Comparison of ENCODE assay signal across 8 cellular contexts in the genomic region with DNA sequence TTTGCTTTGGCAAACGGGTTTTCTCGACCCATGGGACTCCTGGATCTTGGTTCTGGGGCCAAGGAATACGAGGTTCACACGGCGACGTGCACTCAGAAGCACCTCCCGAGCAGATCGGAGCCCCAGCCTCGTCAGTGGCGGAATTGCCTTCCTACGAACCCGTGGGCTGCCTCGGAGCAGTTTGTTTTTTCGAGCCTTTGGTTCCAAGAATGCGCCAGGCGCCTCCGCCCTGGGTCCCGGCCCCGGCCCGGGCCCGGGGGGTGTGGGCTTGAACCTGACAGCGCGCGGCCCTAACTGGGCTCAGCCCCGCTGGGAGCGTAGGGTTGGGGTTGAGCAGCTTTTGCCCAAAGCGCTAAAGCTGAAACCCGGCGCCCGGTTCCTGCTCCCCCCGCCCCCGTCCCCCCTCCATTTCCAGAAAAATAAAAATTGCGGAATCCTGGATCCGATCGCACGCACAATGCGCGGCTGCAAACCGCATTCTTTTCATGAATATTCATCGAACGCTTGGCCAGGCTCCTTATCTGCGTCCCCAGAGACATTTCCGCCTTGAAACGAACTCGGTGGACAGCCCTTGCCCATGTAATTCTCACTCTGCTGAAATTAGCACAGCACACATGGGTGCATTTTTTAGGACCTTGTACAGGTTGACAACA. TPM values are rescaled to one million over a fixed set of nuclear protein-coding genes. Genes with fewer than 3 reads are reported as not detected.
DNase-seq lines count a peak whose midpoint lies in the region; ATAC-seq and TF ChIP-seq lines count a peak whose summit lies in the region.

No MANE protein-coding gene starts in this region.

- DNase-seq in A673 (ENCODE audit: low spot score) (peak; percentile 66), T1000 (lab: John Stamatoyannopoulos, UW) (peak; percentile 2), fibroblast of mammary gland (ENCODE audit: low read depth) (peak; percentile 83), NCI-H2227 (lab: John Stamatoyannopoulos, UW; ENCODE audit: unreplicated experiment) (no peak)

- TF ChIP-seq CTCF in A673 (conservative IDR thresholded peaks at IDR 0.05; ENCODE audit: low read depth, low read length) (no peak), fibroblast of mammary gland (conservative IDR thresholded peaks at IDR 0.05; ENCODE audit: control insufficient read depth, insufficient read depth, low read depth, low read length) (no peak), neural cell (IDR thresholded peaks at IDR 0.05; ENCODE audit: poor library complexity, severe bottlenecking) (no peak)

- peaks cover 81% of the 10 kb centered on the region for H3K79me2 ChIP-seq in neural cell (replicated peaks; ENCODE audit: insufficient read depth, low read length)

- H3K9me3 ChIP-seq in A673 (ENCODE audit: low read depth, low read length, poor library complexity, severe bottlenecking) (no peaks in the 10 kb centered on the region), neural cell (ENCODE audit: low read length) (no peaks in the 10 kb centered on the region)

- POLR2A ChIA-PET in A673 (lab: Charles Lee; ENCODE audit: low non-redundant PET): no interaction called here

- TF ChIP-seq EP300 in neural cell (conservative IDR thresholded peaks at IDR 0.05; ENCODE audit: poor library complexity, severe bottlenecking): peak; percentile 39

- peaks cover 9% of the 10 kb centered on the region for H3F3A ChIP-seq in neural cell (ENCODE audit: insufficient read depth, low read length, poor library complexity, severe bottlenecking)

- peak overlapping the region; percentile 100 for H3K9ac ChIP-seq in neural cell (ENCODE audit: low read length)

- H3K36me3 ChIP-seq in A673 (ENCODE audit: insufficient read depth, low read length, poor library complexity, severe bottlenecking) (peaks cover 31% of the 10 kb centered on the region), neural cell (ENCODE audit: insufficient read depth, low read length) (peaks cover 3% of the 10 kb centered on the region)

- H3K27ac ChIP-seq in A673 (ENCODE audit: low read depth, low read length, poor library complexity, severe bottlenecking) (peak overlapping the region; percentile 88), neural cell (ENCODE audit: low read length) (peak overlapping the region; percentile 100)

- CTCF ChIA-PET in A673 (lab: Charles Lee): no interaction called here

- peak overlapping the region; percentile 14 for H2AFZ ChIP-seq in neural cell (ENCODE audit: low read depth, low read length)

- no peaks in the 10 kb centered on the region for H3K9me2 ChIP-seq in neural cell (ENCODE audit: insufficient read depth, low read length)

- H4K20me1 ChIP-seq in neural cell (ENCODE audit: insufficient read depth): peaks cover 14% of the 10 kb centered on the region

- intact Hi-C loops in A673 (cut with micrococcal nuclease; ENCODE audit: unreplicated experiment): loop anchor here (2.0 to 10.0 kb wide), 5 partner anchors 64 to 894 kb away; no protein-coding TSS in a partner anchor

- peak; percentile 35 for TF ChIP-seq RAD21 in neural cell (conservative IDR thresholded peaks at IDR 0.05)

- peak; percentile 30 for ATAC-seq in GM18502 (IDR thresholded peaks at IDR 0.05; ENCODE audit: poor library complexity, unreplicated experiment)
- ATAC-seq in HG03045 (IDR thresholded peaks at IDR 0.05; ENCODE audit: unreplicated experiment): peak; percentile 36
- ATAC-seq in HG03342 (IDR thresholded peaks at IDR 0.05; ENCODE audit: unreplicated experiment): no peak

- H3K4me3 ChIP-seq in A673 (ENCODE audit: low read depth, low read length, poor library complexity, severe bottlenecking) (peak overlapping the region; percentile 91), fibroblast of mammary gland (ENCODE audit: control insufficient read depth, low read depth, low read length) (peak overlapping the region; percentile 84), neural cell (ENCODE audit: low read length) (peak overlapping the region; percentile 85)

- H3K27me3 ChIP-seq in A673 (replicated peaks; ENCODE audit: insufficient read depth, low read depth, low read length, poor library complexity): no peaks in the 10 kb centered on the region
- no peaks in the 10 kb centered on the region for H3K27me3 ChIP-seq in neural cell (ENCODE audit: insufficient read depth, low read depth, low read length)

- no TSS peak for BruUV-seq in A673 (replicated peaks; lab: Mats Ljungman, UMichigan)

- peaks cover 43% of the 10 kb centered on the region for H3K4me1 ChIP-seq in A673 (ENCODE audit: insufficient read depth, low read length, poor library complexity, severe bottlenecking)

- no peak overlapping the region for H3K4me2 ChIP-seq in neural cell (ENCODE audit: low read length)

TF ChIP-seq in neural cell, 6 proteins besides CTCF, POLR2A, EP300 and RAD21:
- peak; percentile 66 for TF ChIP-seq REST (IDR thresholded peaks at IDR 0.05; ENCODE audit: borderline replicate concordance)
- TF ChIP-seq SMC3 (conservative IDR thresholded peaks at IDR 0.05; ENCODE audit: poor library complexity): peak; percentile 6
- TF ChIP-seq EZH2 (IDR thresholded peaks at IDR 0.05; ENCODE audit: borderline replicate concordance, insufficient read depth, low read length, poor library complexity, severe bottlenecking): no peak
- TF ChIP-seq TAF1 (IDR thresholded peaks at IDR 0.05; ENCODE audit: low read depth): no peak
- no peak for TF ChIP-seq POLR2AphosphoS5 (IDR thresholded peaks at IDR 0.05)
- TF ChIP-seq MXI1 (conservative IDR thresholded peaks at IDR 0.05; ENCODE audit: poor library complexity, severe bottlenecking): peak; percentile 45

RNA-seq across cellular contexts. Expression of gene BASP1, which starts 1.0 kb away (rescaled TPM):
- 394 and 397 TPM in 2 replicates for total RNA-seq in A673 (2021)
- polyA plus RNA-seq in neural cell: 974 and 982 TPM in 2 replicates
- polyA minus RNA-seq in neural cell: 465 and 492 TPM in 2 replicates
